Comparison of ENCODE assay signal across 24 cellular contexts in genomic region chr4:135177323-135177722, GRCh38.
"Had no signal": no experiment of that assay in that cellular context is flagged by ENCODE, and none has a peak within 500 bp of the region (broad histone marks: within the 10 kb centered on the region; RNA-seq: fewer than 3 reads in every experiment).

No MANE protein-coding gene starts in this region.

- DNase-seq: activated CD4-positive, alpha-beta T cell treated with anti-CD3 and anti-CD28 coated beads, Interleukin-2, amount 10 ng/mL, durations not matched to agents 7 days and 5 days; activated CD8-positive, alpha-beta memory T cell treated with anti-CD3 and anti-CD28 coated beads, Interleukin-2, amount 10 ng/mL, durations not matched to agents 7 days and 5 days; activated CD8-positive, alpha-beta T cell treated with anti-CD3 and anti-CD28 coated beads for 36 hours; activated effector memory CD4-positive, alpha-beta T cell treated with anti-CD3 and anti-CD28 coated beads, Interleukin-2, amount 50 U/mL, for 16 hours; activated naive CD4-positive, alpha-beta T cell treated with anti-CD3 and anti-CD28 coated beads, Interleukin-2, amount 10 ng/mL, durations not matched to agents 7 days and 5 days; activated naive CD8-positive, alpha-beta T cell treated with anti-CD3 and anti-CD28 coated beads, Interleukin-2, amount 50 U/mL, for 24 hours; activated T-cell treated with anti-CD3 and anti-CD28 coated beads for 4 hours; aorta; cerebellar nuclear complex; dermis blood vessel endothelial cell; effector CD8-positive, alpha-beta T cell; hypothalamus; left ventricle myocardium superior; mammary epithelial cell; nephron progenitor cell; nucleus accumbens; right lobe of liver; small intestine; stimulated activated CD4-positive, alpha-beta T cell treated with anti-CD3 and anti-CD28 coated beads, Interleukin-15, amount 100 ng/mL, for 24 hours; stomach had no signal

- H3K27me3 ChIP-seq: right lobe of liver, stomach, suprapubic skin, tibial nerve had no signal

- H3K27ac Mint-ChIP-seq: activated CD4-positive, alpha-beta T cell treated with anti-CD3 and anti-CD28 coated beads, Interleukin-2, amount 10 ng/mL, durations not matched to agents 7 days and 5 days; activated CD8-positive, alpha-beta memory T cell treated with anti-CD3 and anti-CD28 coated beads, Interleukin-2, amount 10 ng/mL, durations not matched to agents 7 days and 5 days; activated CD8-positive, alpha-beta T cell treated with anti-CD3 and anti-CD28 coated beads for 36 hours; activated naive CD4-positive, alpha-beta T cell treated with anti-CD3 and anti-CD28 coated beads, Interleukin-2, amount 10 ng/mL, durations not matched to agents 7 days and 5 days; activated naive CD8-positive, alpha-beta T cell treated with anti-CD3 and anti-CD28 coated beads, Interleukin-2, amount 50 U/mL, for 24 hours; nephron progenitor cell; stimulated activated memory B cell treated with anti-CD40 and anti-IgM and Interleukin-4, amounts not matched to agents 10 μg/mL and 1 μg/mL and 100 μg/mL, for 72 hours had no signal

- H3K4me1 Mint-ChIP-seq: activated CD4-positive, alpha-beta T cell treated with anti-CD3 and anti-CD28 coated beads, Interleukin-2, amount 10 ng/mL, durations not matched to agents 7 days and 5 days; activated CD8-positive, alpha-beta memory T cell treated with anti-CD3 and anti-CD28 coated beads, Interleukin-2, amount 10 ng/mL, durations not matched to agents 7 days and 5 days; activated naive CD4-positive, alpha-beta T cell treated with anti-CD3 and anti-CD28 coated beads, Interleukin-2, amount 10 ng/mL, durations not matched to agents 7 days and 5 days; activated naive CD8-positive, alpha-beta T cell treated with anti-CD3 and anti-CD28 coated beads, Interleukin-2, amount 50 U/mL, for 24 hours; stimulated activated memory B cell treated with anti-CD40 and anti-IgM and Interleukin-4, amounts not matched to agents 10 μg/mL and 1 μg/mL and 100 μg/mL, for 72 hours had no signal

- H3K36me3 Mint-ChIP-seq: activated CD8-positive, alpha-beta memory T cell treated with anti-CD3 and anti-CD28 coated beads, Interleukin-2, amount 10 ng/mL, durations not matched to agents 7 days and 5 days; activated naive CD4-positive, alpha-beta T cell treated with anti-CD3 and anti-CD28 coated beads, Interleukin-2, amount 10 ng/mL, durations not matched to agents 7 days and 5 days; stimulated activated memory B cell treated with anti-CD40 and anti-IgM and Interleukin-4, amounts not matched to agents 10 μg/mL and 1 μg/mL and 100 μg/mL, for 72 hours had no signal

- H3K36me3 ChIP-seq: right lobe of liver, stomach, suprapubic skin, tibial nerve had no signal

- H3K4me3 Mint-ChIP-seq: activated CD4-positive, alpha-beta T cell treated with anti-CD3 and anti-CD28 coated beads, Interleukin-2, amount 10 ng/mL, durations not matched to agents 7 days and 5 days; activated CD8-positive, alpha-beta memory T cell treated with anti-CD3 and anti-CD28 coated beads, Interleukin-2, amount 10 ng/mL, durations not matched to agents 7 days and 5 days; activated CD8-positive, alpha-beta T cell treated with anti-CD3 and anti-CD28 coated beads for 36 hours; activated naive CD4-positive, alpha-beta T cell treated with anti-CD3 and anti-CD28 coated beads, Interleukin-2, amount 10 ng/mL, durations not matched to agents 7 days and 5 days; activated naive CD8-positive, alpha-beta T cell treated with anti-CD3 and anti-CD28 coated beads, Interleukin-2, amount 50 U/mL, for 24 hours; nephron progenitor cell; stimulated activated memory B cell treated with anti-CD40 and anti-IgM and Interleukin-4, amounts not matched to agents 10 μg/mL and 1 μg/mL and 100 μg/mL, for 72 hours had no signal

- H3K4me3 ChIP-seq: right lobe of liver, stomach, suprapubic skin, tibial nerve had no signal

- H3K9me3 ChIP-seq: right lobe of liver, stomach, suprapubic skin, tibial nerve had no signal

- ATAC-seq: activated CD4-positive, CD25-positive, alpha-beta regulatory T cell treated with anti-CD3 and anti-CD28 coated beads, Interleukin-2, amount 50 U/mL, for 24 hours; activated CD8-positive, alpha-beta memory T cell treated with anti-CD3 and anti-CD28 coated beads, Interleukin-2, amount 10 ng/mL, durations not matched to agents 7 days and 5 days; activated CD8-positive, alpha-beta T cell treated with anti-CD3 and anti-CD28 coated beads for 36 hours; activated naive CD8-positive, alpha-beta T cell treated with anti-CD3 and anti-CD28 coated beads, Interleukin-2, amount 50 U/mL, for 24 hours; left ventricle myocardium superior; right lobe of liver; stimulated activated memory B cell treated with anti-CD40 and anti-IgM and Interleukin-4, amounts not matched to agents 10 μg/mL and 1 μg/mL and 100 μg/mL, for 72 hours had no signal

- H3K27me3 Mint-ChIP-seq: activated CD4-positive, alpha-beta T cell treated with anti-CD3 and anti-CD28 coated beads, Interleukin-2, amount 10 ng/mL, durations not matched to agents 7 days and 5 days; activated CD8-positive, alpha-beta memory T cell treated with anti-CD3 and anti-CD28 coated beads, Interleukin-2, amount 10 ng/mL, durations not matched to agents 7 days and 5 days; activated CD8-positive, alpha-beta T cell treated with anti-CD3 and anti-CD28 coated beads for 36 hours; activated naive CD4-positive, alpha-beta T cell treated with anti-CD3 and anti-CD28 coated beads, Interleukin-2, amount 10 ng/mL, durations not matched to agents 7 days and 5 days; activated naive CD8-positive, alpha-beta T cell treated with anti-CD3 and anti-CD28 coated beads, Interleukin-2, amount 50 U/mL, for 24 hours; stimulated activated memory B cell treated with anti-CD40 and anti-IgM and Interleukin-4, amounts not matched to agents 10 μg/mL and 1 μg/mL and 100 μg/mL, for 72 hours had no signal

- H3K4me1 ChIP-seq: right lobe of liver, stomach, suprapubic skin, tibial nerve had no signal
